Comparison of ENCODE assay signal across 13 cellular contexts in the genomic region with DNA sequence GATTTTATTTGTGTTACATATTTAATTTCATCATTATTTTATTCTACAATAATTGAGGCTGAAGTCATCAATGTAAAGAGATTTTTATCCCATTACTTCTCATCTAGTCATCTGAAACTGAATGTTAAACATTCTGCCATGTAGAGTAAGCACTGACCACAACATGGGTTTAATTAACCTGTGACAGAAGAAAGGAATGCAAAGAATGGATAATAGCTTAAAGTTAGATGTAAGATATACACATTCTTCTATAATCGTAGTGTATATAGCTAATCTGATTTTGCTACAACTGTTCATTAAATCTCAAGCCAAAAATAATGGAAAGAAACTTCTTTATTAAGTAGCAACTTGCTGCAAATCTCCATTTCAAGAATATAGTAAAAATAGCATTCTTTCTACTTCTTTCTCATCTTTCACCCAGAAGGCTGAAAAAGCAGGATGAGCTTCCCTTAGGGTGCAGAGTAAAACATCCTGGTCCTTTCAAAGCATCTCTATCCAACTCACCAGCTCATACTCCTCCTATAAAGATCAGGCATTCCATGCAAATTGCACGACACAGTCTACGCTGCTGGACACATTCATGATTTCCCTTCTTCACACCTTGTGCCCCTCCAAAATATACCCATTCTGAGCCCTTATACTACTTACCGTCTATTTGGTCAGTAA.
A peak's percentile ranks its signal among the peaks of the same experiment; 100 is the strongest.
DNase-seq lines count a peak whose midpoint lies in the region; ATAC-seq and TF ChIP-seq lines count a peak whose summit lies in the region.
"Had no signal": no experiment of that assay in that cellular context is flagged by ENCODE, and none has a peak within 500 bp of the region (broad histone marks: within the 10 kb centered on the region; RNA-seq: fewer than 3 reads in every experiment).

No MANE protein-coding gene starts in this region.

- H3K79me2 ChIP-seq in osteoblast (ENCODE audit: insufficient read depth, low read length) = no peaks in the 10 kb centered on the region

- H3K36me3 ChIP-seq in adipocyte (ENCODE audit: control insufficient read depth, insufficient read depth, low read length, severe bottlenecking) (no peaks in the 10 kb centered on the region), osteoblast (ENCODE audit: insufficient read depth, low read length) (no peaks in the 10 kb centered on the region)

- no peaks in the 10 kb centered on the region for H3K27me3 ChIP-seq in adipocyte (replicated peaks; ENCODE audit: control insufficient read depth, insufficient read depth, low read length)
- no peaks in the 10 kb centered on the region for H3K27me3 ChIP-seq in osteoblast (ENCODE audit: insufficient read depth, low read length)
- H3K27me3 ChIP-seq: dorsolateral prefrontal cortex had no signal

- no peak for ATAC-seq in HG02938 (IDR thresholded peaks at IDR 0.05; ENCODE audit: unreplicated experiment)

- H3K9ac ChIP-seq in adipocyte (ENCODE audit: low read length) = no peak overlapping the region

- no peak overlapping the region for H3K27ac ChIP-seq in osteoblast (ENCODE audit: low read depth, low read length)
- H3K27ac ChIP-seq: dorsolateral prefrontal cortex, VCaP had no signal

- H3K4me3 ChIP-seq in AG10803 (ENCODE audit: low read length) (no peak overlapping the region), adipocyte (ENCODE audit: low read length) (no peak overlapping the region), osteoblast (ENCODE audit: insufficient read depth, low read length) (no peak overlapping the region)
- H3K4me3 ChIP-seq: dorsolateral prefrontal cortex had no signal

- no peak overlapping the region for H2AFZ ChIP-seq in osteoblast (ENCODE audit: low read length)

- H3K4me2 ChIP-seq in osteoblast (ENCODE audit: insufficient read depth, low read length) = peak overlapping the region; percentile 20

- H4K20me1 ChIP-seq in osteoblast (ENCODE audit: insufficient read depth, low read length) = no peaks in the 10 kb centered on the region

- no peak for TF ChIP-seq CTCF in AG10803 (conservative IDR thresholded peaks at IDR 0.05; ENCODE audit: low read length)
- no peak for TF ChIP-seq CTCF in osteoblast (IDR thresholded peaks at IDR 0.05; ENCODE audit: extremely low read depth, low read depth, low read length)

- H3K4me1 ChIP-seq in adipocyte (ENCODE audit: control insufficient read depth, insufficient read depth, low read length) = peaks cover 22% of the 10 kb centered on the region
- peaks cover 40% of the 10 kb centered on the region for H3K4me1 ChIP-seq in osteoblast (ENCODE audit: insufficient read depth, low read length)

- DNase-seq in AG10803 (ENCODE audit: low read depth) = peak; percentile 27
- DNase-seq in LHCN-M2 (ENCODE audit: low read depth) = peak; percentile 30
- DNase-seq in adipocyte (ENCODE audit: low read depth) = peak; percentile 52
- DNase-seq in osteoblast (ENCODE audit: insufficient read length, low spot score, missing footprints) = no peak
- no peak for DNase-seq in NCI-H1092 (lab: John Stamatoyannopoulos, UW)
- DNase-seq in NOMO-1 (lab: John Stamatoyannopoulos, UW; ENCODE audit: unreplicated experiment in 2 of 2) = no peak
- DNase-seq in amniotic stem cell (lab: John Stamatoyannopoulos, UW) = no peak
- DNase-seq: dorsolateral prefrontal cortex, Karpas-422, NCI-H1417, Right ventricle myocardium superior had no signal

- no peaks in the 10 kb centered on the region for H3K9me3 ChIP-seq in adipocyte (ENCODE audit: control insufficient read depth, low read length)
- no peaks in the 10 kb centered on the region for H3K9me3 ChIP-seq in osteoblast (ENCODE audit: low read depth, low read length)

Comparison
In these comparisons a context has a peak if more than half of its experiments do, and no peak if none do; other contexts are left out.
1. DNase-seq: peak in AG10803 (single experiment), LHCN-M2 (single experiment) and adipocyte (single experiment); none in osteoblast (single experiment), NCI-H1092 (single experiment), NOMO-1 (0 of 2) and amniotic stem cell (single experiment).